Comparison of ENCODE assay signal across 1 cellular context in genomic region chr10:101881036-101881774, GRCh38.
TF ChIP-seq lines count a peak whose summit lies in the region.

No MANE protein-coding gene starts in this region.

TF ChIP-seq in A549, 52 proteins besides CTCF, POLR2A, EP300 and RAD21 (continued from another document):
- TF ChIP-seq REST (IDR thresholded peaks at IDR 0.05) (no peak), ZC3H11A (IDR thresholded peaks at IDR 0.05) (no peak), RFX5 (IDR thresholded peaks at IDR 0.05) (no peak), RARB (CRISPR knock-in tag; IDR thresholded peaks at IDR 0.05) (no peak), ESRRA (IDR thresholded peaks at IDR 0.05; ENCODE audit: borderline replicate concordance, low read length) (no peak), CEBPB (IDR thresholded peaks at IDR 0.05) (no peak), CBX2 (IDR thresholded peaks at IDR 0.05; ENCODE audit: borderline replicate concordance, low read depth) (no peak), CHD2 (IDR thresholded peaks at IDR 0.05; ENCODE audit: low read length, partially characterized antibody) (no peak)
